ENCODE assay signal across 1 cellular context in genomic region chr4:26736621-26737020, GRCh38.
TF ChIP-seq lines count a peak whose summit lies in the region.

No MANE protein-coding gene starts in this region.

TF ChIP-seq in IMR-90, 13 proteins besides CTCF, POLR2A, EP300 and RAD21:
- TF ChIP-seq FOS (IDR thresholded peaks at IDR 0.05; ENCODE audit: low read depth, low read length) (no peak), BHLHE40 (IDR thresholded peaks at IDR 0.05; ENCODE audit: low read depth, low read length) (peak; percentile 85), USF2 (IDR thresholded peaks at IDR 0.05; ENCODE audit: low read depth, low read length) (peak; percentile 52; the same call in 1 of the 2 replicates)
